In the genomic region with DNA sequence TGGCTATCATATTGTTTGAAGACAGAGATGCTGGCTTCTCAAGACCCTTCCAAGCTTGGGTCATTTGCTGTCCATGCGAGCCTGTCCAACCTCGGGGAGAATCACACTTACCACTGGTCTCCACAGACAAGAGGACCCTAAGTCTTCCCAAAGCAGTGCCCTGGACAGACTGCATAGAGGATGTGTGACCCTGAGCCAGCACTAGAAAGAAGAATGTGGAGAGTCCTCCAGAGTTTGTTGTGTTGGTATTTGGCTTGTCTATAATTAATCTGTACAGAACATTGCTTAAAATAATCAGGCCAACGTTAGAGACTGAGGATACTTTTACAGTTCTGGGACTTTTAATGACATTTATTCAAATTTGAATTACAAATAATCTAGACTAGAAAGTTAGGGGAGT, we compare ENCODE assay signal across 20 cellular contexts.
"Had no signal": no experiment of that assay in that cellular context is flagged by ENCODE, and none has a peak within 500 bp of the region (broad histone marks: within the 10 kb centered on the region; RNA-seq: fewer than 3 reads in every experiment).

No MANE protein-coding gene starts in this region.

- H3K27me3 ChIP-seq: esophagus squamous epithelium, left lung, sigmoid colon, spleen, vagina had no signal

- DNase-seq: cerebellar nuclear complex; cortex of kidney; effector memory CD8-positive, alpha-beta T cell; erythroblast; esophagus squamous epithelium; foreskin melanocyte; glutamatergic neuron; kidney; left lung; lower lobe of right lung; naive thymus-derived CD8-positive, alpha-beta T cell; nephron progenitor cell; nucleus accumbens; sigmoid colon; spleen; stimulated activated CD4-positive, alpha-beta T cell treated with anti-CD3 and anti-CD28 coated beads, Interleukin-4, amount 100 ng/mL, for 4 hours; stimulated activated naive B cell treated with anti-CD40 and anti-IgM and Interleukin-4, amounts not matched to agents 10 μg/mL and 1 μg/mL and 100 μg/mL, for 72 hours; trophoblast cell had no signal

- H3K27ac ChIP-seq: esophagus squamous epithelium, left lung, lower lobe of right lung, sigmoid colon, skin epidermis, spleen, vagina had no signal

- ATAC-seq: effector memory CD8-positive, alpha-beta T cell; left lung; lower lobe of right lung; naive thymus-derived CD8-positive, alpha-beta T cell; stimulated activated naive B cell treated with anti-CD40 and anti-IgM and Interleukin-4, amounts not matched to agents 10 μg/mL and 1 μg/mL and 100 μg/mL, for 72 hours had no signal

- H3K9me3 ChIP-seq: esophagus squamous epithelium, left lung, lower lobe of right lung, sigmoid colon, spleen, vagina had no signal

- H3K4me1 ChIP-seq: left lung, lower lobe of right lung, sigmoid colon, spleen, vagina had no signal

- H3K36me3 ChIP-seq: esophagus squamous epithelium, left lung, lower lobe of right lung, sigmoid colon, spleen, vagina had no signal

- H3K4me3 ChIP-seq: esophagus squamous epithelium, left lung, lower lobe of right lung, sigmoid colon, skin epidermis, spleen, vagina had no signal
